10 cellular contexts compared by ENCODE assay signal in genomic region chr21:46000731-46001641, GRCh38. TPM values are rescaled to one million over a fixed set of nuclear protein-coding genes. Genes with fewer than 3 reads are reported as not detected.
DNase-seq lines count a peak whose midpoint lies in the region; ATAC-seq and TF ChIP-seq lines count a peak whose summit lies in the region.
"Had no signal": no experiment of that assay in that cellular context is flagged by ENCODE, and none has a peak within 500 bp of the region (broad histone marks: within the 10 kb centered on the region; RNA-seq: fewer than 3 reads in every experiment).

No MANE protein-coding gene starts in this region.

- peaks cover 20% of the 10 kb centered on the region for H3F3A ChIP-seq in GM23248 (ENCODE audit: insufficient read depth)
- no peaks in the 10 kb centered on the region for H3F3A ChIP-seq in PC-3 (ENCODE audit: low read length, unreplicated experiment)

- H3K9ac ChIP-seq in GM23248 (no peak overlapping the region), PC-3 (ENCODE audit: low read length) (no peak overlapping the region)

- H2AFZ ChIP-seq in GM23248 = no peak overlapping the region
- no peak overlapping the region for H2AFZ ChIP-seq in PC-3 (ENCODE audit: low read length)

- no peaks in the 10 kb centered on the region for H3K9me2 ChIP-seq in GM23248 (ENCODE audit: insufficient read depth)
- no peaks in the 10 kb centered on the region for H3K9me2 ChIP-seq in PC-3 (replicated peaks; ENCODE audit: low read length)

- H3K4me1 ChIP-seq in GM23248 (ENCODE audit: insufficient read depth) (no peaks in the 10 kb centered on the region), PC-3 (ENCODE audit: insufficient read depth, low read length) (no peaks in the 10 kb centered on the region), cardiac muscle cell (ENCODE audit: low read depth) (no peaks in the 10 kb centered on the region)

- no peaks in the 10 kb centered on the region for H3K9me3 Mint-ChIP-seq in osteocyte (ENCODE audit: unreplicated experiment)

- H3K4me2 ChIP-seq in GM23248 (ENCODE audit: unreplicated experiment) = no peak overlapping the region
- H3K4me2 ChIP-seq in PC-3 (ENCODE audit: low read length) = no peak overlapping the region

- peak; percentile 42 for DNase-seq in GM23248
- DNase-seq in PC-3 = no peak
- peak in 1 of 2 donors; percentile 37 for DNase-seq in cardiac muscle cell (ENCODE audit: low read depth in 1 of 2, low spot score in 1 of 2)
- DNase-seq in osteocyte (ENCODE audit: extremely low spot score, unreplicated experiment) = peak; percentile 83
- no peak for DNase-seq in NCI-H345 (lab: John Stamatoyannopoulos, UW)
- DNase-seq: brain microvascular endothelial cell, NCI-H524 treated with DMSO at 0.1 percent for 48 hours had no signal

- peaks cover 2% of the 10 kb centered on the region for H3K4me1 Mint-ChIP-seq in osteocyte (ENCODE audit: unreplicated experiment)

- no peak overlapping the region for H3K4me3 ChIP-seq in GM23248
- no peak overlapping the region for H3K4me3 ChIP-seq in PC-3 (ENCODE audit: low read length)
- no peak overlapping the region for H3K4me3 ChIP-seq in cardiac muscle cell

- WGBS in GM23248 (ENCODE audit: low coverage in 1 of 2, low lambda C conversion rate in 2 of 2, missing lambda C conversion rate in 2 of 2), 2 experiments = 85 to 91% methylated on average over 32 to 44 of the region's 44 CpGs

- CTCF ChIA-PET in PC-3 (lab: Charles Lee) = no interaction called here

- intact Hi-C loops in PC-3 (cut with micrococcal nuclease) = no loop called here

- H3K27me3 ChIP-seq in GM23248 (replicated peaks; ENCODE audit: insufficient read depth) (no peaks in the 10 kb centered on the region), PC-3 (ENCODE audit: low read length) (no peaks in the 10 kb centered on the region), cardiac muscle cell (no peaks in the 10 kb centered on the region)
- H3K27me3 ChIP-seq: brain microvascular endothelial cell had no signal

- H3K9me3 ChIP-seq in GM23248 (ENCODE audit: low read depth) (no peaks in the 10 kb centered on the region), PC-3 (ENCODE audit: low read length) (no peaks in the 10 kb centered on the region), cardiac muscle cell (ENCODE audit: low read depth) (no peaks in the 10 kb centered on the region)

- H3K27ac ChIP-seq in GM23248 = no peak overlapping the region
- no peak overlapping the region for H3K27ac ChIP-seq in PC-3 (ENCODE audit: low read length)
- H3K27ac ChIP-seq in cardiac muscle cell = peak overlapping the region; percentile 34
- H3K27ac ChIP-seq: brain microvascular endothelial cell, C4-2B had no signal

- ATAC-seq in PC-3 (0 out of 2 replicates have a peak, but pooled peaks have one; percentile 11), GM19463 (IDR thresholded peaks at IDR 0.05; ENCODE audit: unreplicated experiment) (no peak), GM21360 (IDR thresholded peaks at IDR 0.05; ENCODE audit: unreplicated experiment) (no peak)

- in situ Hi-C loops in GM23248 (cut with MboI) = no loop called here

- POLR2A ChIA-PET in PC-3 (lab: Charles Lee; ENCODE audit: unreplicated experiment) = no interaction called here

- no peaks in the 10 kb centered on the region for H3K79me2 ChIP-seq in GM23248 (ENCODE audit: insufficient read depth)
- no peaks in the 10 kb centered on the region for H3K79me2 ChIP-seq in PC-3 (ENCODE audit: low read length)

- H3K4me3 Mint-ChIP-seq in osteocyte (ENCODE audit: unreplicated experiment) = no peak overlapping the region

- H3K27ac Mint-ChIP-seq in osteocyte (ENCODE audit: unreplicated experiment) = no peak overlapping the region

- H3K36me3 ChIP-seq in GM23248 (ENCODE audit: low read depth) (peaks cover 14% of the 10 kb centered on the region; the same call in 1 of the 2 replicates), PC-3 (ENCODE audit: low read depth, low read length) (peaks cover 42% of the 10 kb centered on the region), cardiac muscle cell (peaks cover 14% of the 10 kb centered on the region)

- BruUV-seq in PC-3 (replicated peaks; lab: Mats Ljungman, UMichigan) = no TSS peak

- H3K36me3 Mint-ChIP-seq in osteocyte (ENCODE audit: unreplicated experiment) = peaks cover 14% of the 10 kb centered on the region

- TF ChIP-seq CTCF in PC-3 (conservative IDR thresholded peaks at IDR 0.05; ENCODE audit: low read depth, low read length) = no peak
- no peak for TF ChIP-seq CTCF in cardiac muscle cell (IDR thresholded peaks at IDR 0.05; ENCODE audit: low read depth, low read length)
- no peak for TF ChIP-seq CTCF in osteocyte (IDR thresholded peaks at IDR 0.05)

- H3K27me3 Mint-ChIP-seq in osteocyte (ENCODE audit: unreplicated experiment) = no peaks in the 10 kb centered on the region

- H4K20me1 ChIP-seq in GM23248 (ENCODE audit: insufficient read depth) = no peaks in the 10 kb centered on the region
- H4K20me1 ChIP-seq in PC-3 (ENCODE audit: low read length) = peaks cover 2% of the 10 kb centered on the region; the same call in 1 of the 2 replicates

RNA-seq across cellular contexts. Expression of gene COL6A1, which starts 19.4 kb away (rescaled TPM):
- 1,783 and 1,897 TPM in 2 replicates for total RNA-seq in GM23248 (2014; rRNA removed; shearing (Covaris generic))
- polyA plus RNA-seq in GM23248 (2016; fragmentation: Nextera tagmentation; extraction: Ambion mirVana) (685 and 707 TPM in 2 replicates), cardiac muscle cell (245 and 279 TPM in 2 replicates)
- total RNA-seq in PC-3 (2014; rRNA removed) (487 and 628 TPM in 2 replicates), cardiac muscle cell (499 and 605 TPM in 2 replicates), osteocyte (1,503 and 1,582 TPM in 2 replicates)

Comparison
In these comparisons a context has a peak if more than half of its experiments do, and no peak if none do; other contexts are left out.
1. DNase-seq: peak in GM23248 (single experiment) and osteocyte (single experiment); none in PC-3 (single experiment) and NCI-H345 (single experiment).